ENCODE assay signal across 35 cellular contexts in the genomic region with DNA sequence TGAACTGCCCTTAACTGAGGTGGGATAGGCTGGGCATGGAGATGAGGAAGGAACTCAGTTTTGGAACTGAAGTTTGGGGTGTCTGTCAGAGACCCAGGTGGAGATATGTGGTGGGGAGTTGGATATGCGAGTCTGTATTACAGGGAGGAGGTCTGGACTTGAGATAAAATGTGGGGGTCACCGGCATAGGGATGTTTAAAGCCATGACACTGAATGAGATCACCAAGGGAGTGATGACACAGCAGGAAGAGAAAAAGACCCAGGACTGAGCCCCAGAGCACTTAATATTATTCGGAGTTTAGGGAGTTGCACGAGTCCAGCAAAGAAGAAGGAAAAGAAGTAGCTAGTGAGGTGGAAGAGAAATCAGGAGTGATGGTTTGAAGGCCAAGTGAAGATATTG.
"Had no signal": no experiment of that assay in that cellular context is flagged by ENCODE, and none has a peak within 500 bp of the region (broad histone marks: within the 10 kb centered on the region; RNA-seq: fewer than 3 reads in every experiment).

No MANE protein-coding gene starts in this region.

- H3K4me1 ChIP-seq: colonic mucosa, gastrocnemius medialis had no signal

- FAIRE-seq: endometrium, endothelial cell of umbilical vein had no signal

- H3K27me3 Mint-ChIP-seq: activated naive CD4-positive, alpha-beta T cell treated with anti-CD3 and anti-CD28 coated beads, Interleukin-2, amount 50 U/mL, for 24 hours had no signal

- H3K9me3 ChIP-seq: adrenal gland, body of pancreas, colonic mucosa, gastrocnemius medialis, heart left ventricle had no signal

- H3K4me3 ChIP-seq: adrenal gland, body of pancreas, colonic mucosa, gastrocnemius medialis, heart left ventricle had no signal

- H3K4me1 Mint-ChIP-seq: WTC11 had no signal

- H3K9me3 Mint-ChIP-seq: activated CD4-positive, alpha-beta memory T cell treated with anti-CD3 and anti-CD28 coated beads, Interleukin-2, amount 10 ng/mL, durations not matched to agents 7 days and 5 days; activated CD4-positive, alpha-beta T cell treated with anti-CD3 and anti-CD28 coated beads, Interleukin-2, amount 10 ng/mL, durations not matched to agents 7 days and 5 days; activated naive CD4-positive, alpha-beta T cell treated with anti-CD3 and anti-CD28 coated beads for 36 hours; activated naive CD4-positive, alpha-beta T cell treated with anti-CD3 and anti-CD28 coated beads, Interleukin-2, amount 50 U/mL, for 24 hours; activated naive CD8-positive, alpha-beta T cell treated with anti-CD3 and anti-CD28 coated beads for 36 hours; activated naive CD8-positive, alpha-beta T cell treated with anti-CD3 and anti-CD28 coated beads, Interleukin-2, amount 50 U/mL, for 24 hours; activated T-helper 1 cell treated with anti-CD3 and anti-CD28 coated beads, Interleukin-12 subunit alpha, Interleukin-12 subunit beta, Interleukin-2, Interleukin-4 antibody, amounts not matched to agents 30 ng/mL and 10 ng/mL and 1 ng/mL, durations not matched to agents 14 hours and 24 hours and 36 hours; activated T-helper 2 cell treated with anti-CD3 and anti-CD28 coated beads, Interferon-gamma antibody, Interleukin-2, Interleukin-4, amounts not matched to agents 10 μg/mL and 5 μg/mL and 100 μg/mL, durations not matched to agents 14 hours and 24 hours and 36 hours; T-cell; T-helper 1 cell treated with Interleukin-12 subunit alpha and Interleukin-12 subunit beta and Interleukin-4 antibody, amounts not matched to agents 30 μg/mL and 1 μg/mL, for 36 hours; T-helper 2 cell treated with Interferon-gamma antibody and Interleukin-4, amounts not matched to agents 5 μg/mL and 100 μg/mL, for 36 hours; WTC11 had no signal

- H3K27ac ChIP-seq: adrenal gland, body of pancreas, colonic mucosa, foreskin keratinocyte, gastrocnemius medialis, heart left ventricle, VCaP had no signal

- DNase-seq: activated CD4-positive, alpha-beta memory T cell treated with anti-CD3 and anti-CD28 coated beads, Interleukin-2, amount 10 ng/mL, durations not matched to agents 7 days and 5 days; activated CD4-positive, alpha-beta T cell treated with anti-CD3 and anti-CD28 coated beads for 1 hour; activated CD4-positive, alpha-beta T cell treated with anti-CD3 and anti-CD28 coated beads for 4 hours; activated CD4-positive, alpha-beta T cell treated with anti-CD3 and anti-CD28 coated beads, Interleukin-2, amount 10 ng/mL, durations not matched to agents 7 days and 5 days; activated CD4-positive, alpha-beta T cell treated with anti-CD3 and anti-CD28 coated beads, Interleukin-2, amount 50 U/mL, for 4 hours; activated effector memory CD4-positive, alpha-beta T cell treated with anti-CD3 and anti-CD28 coated beads, Interleukin-2, amount 50 U/mL, for 16 hours; activated naive CD4-positive, alpha-beta T cell treated with anti-CD3 and anti-CD28 coated beads for 36 hours; activated naive CD8-positive, alpha-beta T cell treated with anti-CD3 and anti-CD28 coated beads for 36 hours; activated naive CD8-positive, alpha-beta T cell treated with anti-CD3 and anti-CD28 coated beads, Interleukin-2, amount 50 U/mL, for 24 hours; activated T-cell treated with anti-CD3 and anti-CD28 coated beads, Interleukin-2, amount 50 U/mL, for 1 hour; activated T-cell treated with anti-CD3 and anti-CD28 coated beads, Interleukin-2, amount 50 U/mL, for 48 hours; adrenal gland; amygdala; aorta; body of pancreas; caudate nucleus; cerebellar nuclear complex; colonic mucosa; effector CD8-positive, alpha-beta T cell; foreskin keratinocyte; gastrocnemius medialis; glutamatergic neuron; heart left ventricle; T-cell; T1000 had no signal

- H3K36me3 ChIP-seq: adrenal gland, colonic mucosa, gastrocnemius medialis, heart left ventricle had no signal

- H3K4me3 Mint-ChIP-seq: activated CD4-positive, alpha-beta memory T cell treated with anti-CD3 and anti-CD28 coated beads, Interleukin-2, amount 10 ng/mL, durations not matched to agents 7 days and 5 days; activated CD4-positive, alpha-beta T cell treated with anti-CD3 and anti-CD28 coated beads, Interleukin-2, amount 10 ng/mL, durations not matched to agents 7 days and 5 days; activated naive CD4-positive, alpha-beta T cell treated with anti-CD3 and anti-CD28 coated beads for 36 hours; activated naive CD4-positive, alpha-beta T cell treated with anti-CD3 and anti-CD28 coated beads, Interleukin-2, amount 50 U/mL, for 24 hours; activated naive CD8-positive, alpha-beta T cell treated with anti-CD3 and anti-CD28 coated beads for 36 hours; activated naive CD8-positive, alpha-beta T cell treated with anti-CD3 and anti-CD28 coated beads, Interleukin-2, amount 50 U/mL, for 24 hours; activated T-helper 1 cell treated with anti-CD3 and anti-CD28 coated beads, Interleukin-12 subunit alpha, Interleukin-12 subunit beta, Interleukin-2, Interleukin-4 antibody, amounts not matched to agents 30 ng/mL and 10 ng/mL and 1 ng/mL, durations not matched to agents 14 hours and 24 hours and 36 hours; T-cell; T-helper 1 cell treated with Interleukin-12 subunit alpha and Interleukin-12 subunit beta and Interleukin-4 antibody, amounts not matched to agents 30 μg/mL and 1 μg/mL, for 36 hours; T-helper 2 cell treated with Interferon-gamma antibody and Interleukin-4, amounts not matched to agents 5 μg/mL and 100 μg/mL, for 36 hours; WTC11 had no signal

- H3K36me3 Mint-ChIP-seq: activated naive CD4-positive, alpha-beta T cell treated with anti-CD3 and anti-CD28 coated beads, Interleukin-2, amount 50 U/mL, for 24 hours; activated naive CD8-positive, alpha-beta T cell treated with anti-CD3 and anti-CD28 coated beads for 36 hours; T-cell; WTC11 had no signal

- H3K27me3 ChIP-seq: adrenal gland, body of pancreas, colonic mucosa had no signal

- H3K27ac Mint-ChIP-seq: activated CD4-positive, alpha-beta memory T cell treated with anti-CD3 and anti-CD28 coated beads, Interleukin-2, amount 10 ng/mL, durations not matched to agents 7 days and 5 days; activated CD4-positive, alpha-beta T cell treated with anti-CD3 and anti-CD28 coated beads, Interleukin-2, amount 10 ng/mL, durations not matched to agents 7 days and 5 days; activated naive CD4-positive, alpha-beta T cell treated with anti-CD3 and anti-CD28 coated beads for 36 hours; activated naive CD4-positive, alpha-beta T cell treated with anti-CD3 and anti-CD28 coated beads, Interleukin-2, amount 50 U/mL, for 24 hours; activated naive CD8-positive, alpha-beta T cell treated with anti-CD3 and anti-CD28 coated beads for 36 hours; activated naive CD8-positive, alpha-beta T cell treated with anti-CD3 and anti-CD28 coated beads, Interleukin-2, amount 50 U/mL, for 24 hours; activated T-helper 1 cell treated with anti-CD3 and anti-CD28 coated beads, Interleukin-12 subunit alpha, Interleukin-12 subunit beta, Interleukin-2, Interleukin-4 antibody, amounts not matched to agents 30 ng/mL and 10 ng/mL and 1 ng/mL, durations not matched to agents 14 hours and 24 hours and 36 hours; activated T-helper 2 cell treated with anti-CD3 and anti-CD28 coated beads, Interferon-gamma antibody, Interleukin-2, Interleukin-4, amounts not matched to agents 10 μg/mL and 5 μg/mL and 100 μg/mL, durations not matched to agents 14 hours and 24 hours and 36 hours; T-helper 1 cell treated with Interleukin-12 subunit alpha and Interleukin-12 subunit beta and Interleukin-4 antibody, amounts not matched to agents 30 μg/mL and 1 μg/mL, for 36 hours; T-helper 2 cell treated with Interferon-gamma antibody and Interleukin-4, amounts not matched to agents 5 μg/mL and 100 μg/mL, for 36 hours; WTC11 had no signal

- ATAC-seq: activated naive CD8-positive, alpha-beta T cell treated with anti-CD3 and anti-CD28 coated beads, Interleukin-2, amount 50 U/mL, for 24 hours; body of pancreas; esophagus mucosa; foreskin keratinocyte; gastrocnemius medialis; heart left ventricle; T-cell; WTC11 had no signal
